Comparison of ENCODE assay signal across 16 cellular contexts in genomic region chr6:1553562-1554088, GRCh38. TPM values are rescaled to one million over a fixed set of nuclear protein-coding genes. Genes with fewer than 3 reads are reported as not detected.
DNase-seq lines count a peak whose midpoint lies in the region; ATAC-seq, FAIRE-seq and TF ChIP-seq lines count a peak whose summit lies in the region.
"Had no signal": no experiment of that assay in that cellular context is flagged by ENCODE, and none has a peak within 500 bp of the region (broad histone marks: within the 10 kb centered on the region; RNA-seq: fewer than 3 reads in every experiment).

No MANE protein-coding gene starts in this region.

- H3K9ac ChIP-seq in BLaER1 (no peak overlapping the region), keratinocyte (ENCODE audit: control insufficient read depth, extremely low read depth, insufficient read depth, low read length) (no peak overlapping the region)

- intact Hi-C loops in CD4-positive, alpha-beta memory T cell (cut with micrococcal nuclease), result no loop called here

- H3K27ac Mint-ChIP-seq in CD4-positive, alpha-beta memory T cell, result peak overlapping the region in 2 of 7 donors; percentile 14 to 70
- peak overlapping the region; percentile 86 for H3K27ac Mint-ChIP-seq in T-helper 17 cell

- H3K9me3 Mint-ChIP-seq in CD4-positive, alpha-beta memory T cell, result peaks cover 0 to 4% (median 0%) of the 10 kb centered on the region in 8 donors

- peaks cover 0 to under 1% of the 10 kb centered on the region in 2 donors for H3K36me3 Mint-ChIP-seq in CD4-positive, alpha-beta memory T cell
- H3K36me3 Mint-ChIP-seq in T-helper 17 cell (ENCODE audit: low read depth), result no peaks in the 10 kb centered on the region

- H3K9me3 ChIP-seq in BLaER1 (peaks cover 11% of the 10 kb centered on the region; the same call in 1 of the 2 replicates), T-helper 17 cell (ENCODE audit: control insufficient read depth, low read length, poor library complexity, severe bottlenecking) (no peaks in the 10 kb centered on the region), keratinocyte (ENCODE audit: control insufficient read depth, low read depth, low read length) (no peaks in the 10 kb centered on the region), WERI-Rb-1 (ENCODE audit: severe bottlenecking) (peaks cover 8% of the 10 kb centered on the region)
- H3K9me3 ChIP-seq in CD4-positive, alpha-beta memory T cell (ENCODE audit: control insufficient read depth in 1 of 2, low read length in 2 of 2), result no peaks in the 10 kb centered on the region

- H3K4me2 ChIP-seq in BLaER1, result peak overlapping the region; percentile 74
- no peak overlapping the region for H3K4me2 ChIP-seq in keratinocyte (ENCODE audit: control insufficient read depth, extremely low read depth, insufficient read depth, low read depth, low read length)

- peaks cover 4 to 7% of the 10 kb centered on the region in 2 donors for H3K27me3 Mint-ChIP-seq in CD4-positive, alpha-beta memory T cell
- H3K27me3 Mint-ChIP-seq in T-helper 17 cell, result peaks cover 14% of the 10 kb centered on the region

- peaks cover 12 to 41% (median 23%) of the 10 kb centered on the region in 4 donors for H3K4me1 Mint-ChIP-seq in CD4-positive, alpha-beta memory T cell
- H3K4me1 Mint-ChIP-seq in T-helper 17 cell, result peaks cover 24% of the 10 kb centered on the region
- H3K4me1 Mint-ChIP-seq: neural crest cell had no signal

- H2AFZ ChIP-seq in keratinocyte (ENCODE audit: control insufficient read depth, low read length), result no peak overlapping the region

- H3K36me3 ChIP-seq in BLaER1 (no peaks in the 10 kb centered on the region), keratinocyte (ENCODE audit: control insufficient read depth in 2 of 2, extremely low read depth in 1 of 2, insufficient read depth in 2 of 2, low read length in 2 of 2) (no peaks in the 10 kb centered on the region), WERI-Rb-1 (no peaks in the 10 kb centered on the region)
- H3K36me3 ChIP-seq in CD4-positive, alpha-beta memory T cell (ENCODE audit: insufficient read depth, low read length), result no peaks in the 10 kb centered on the region

- peaks cover 24% of the 10 kb centered on the region for H3K4me1 ChIP-seq in BLaER1
- peaks cover 27% of the 10 kb centered on the region for H3K4me1 ChIP-seq in CD4-positive, alpha-beta memory T cell (ENCODE audit: insufficient read depth, low read length)
- no peaks in the 10 kb centered on the region for H3K4me1 ChIP-seq in keratinocyte (ENCODE audit: control insufficient read depth, extremely low read depth, insufficient read depth, low read length)

- H3K27ac ChIP-seq in BLaER1, result no peak overlapping the region
- no peak overlapping the region for H3K27ac ChIP-seq in CD4-positive, alpha-beta memory T cell (ENCODE audit: low read depth, low read length)
- H3K27ac ChIP-seq in keratinocyte (ENCODE audit: control insufficient read depth, insufficient read depth, low read length), result no peak overlapping the region
- no peak overlapping the region for H3K27ac ChIP-seq in WERI-Rb-1

- TF ChIP-seq CTCF in keratinocyte (optimal IDR thresholded peaks at IDR 0.05 in 1 of 3, IDR thresholded peaks at IDR 0.05 in 1 of 3, conservative IDR thresholded peaks at IDR 0.05 in 1 of 3; ENCODE audit: extremely low read depth in 1 of 3, insufficient read depth in 2 of 3, low read length in 3 of 3) (no peak), WERI-Rb-1 (IDR thresholded peaks at IDR 0.05; ENCODE audit: low read depth, low read length) (no peak)

- peak overlapping the region in 7 of 8 donors; percentile 84 to 91 (median 89) for H3K4me3 Mint-ChIP-seq in CD4-positive, alpha-beta memory T cell
- H3K4me3 Mint-ChIP-seq in T-helper 17 cell, result peak overlapping the region; percentile 83
- H3K4me3 Mint-ChIP-seq: neural crest cell had no signal

- POLR2A ChIA-PET in CD4-positive, alpha-beta memory T cell (lab: Charles Lee; ENCODE audit: partially characterized antibody), result interaction anchor here (8.1 kb wide), 1 partner anchor 28 kb away, joined by 139 read pairs; no protein-coding TSS in a partner anchor

- no peaks in the 10 kb centered on the region for H3K79me2 ChIP-seq in keratinocyte (ENCODE audit: control insufficient read depth, insufficient read depth, low read length)

- no peak for ATAC-seq in T-helper 17 cell
- ATAC-seq in GM18873 (IDR thresholded peaks at IDR 0.05; ENCODE audit: low FRiP score, unreplicated experiment), result no peak
- ATAC-seq in GM18907 (IDR thresholded peaks at IDR 0.05; ENCODE audit: unreplicated experiment), result no peak
- ATAC-seq: SK-N-SH treated with all-trans-retinoic acid at 6 μM for 48 hours had no signal

- H3K9me1 ChIP-seq in keratinocyte (ENCODE audit: control insufficient read depth, extremely low read depth, insufficient read depth, low read length), result no peaks in the 10 kb centered on the region

- CTCF ChIA-PET in CD4-positive, alpha-beta memory T cell (lab: Charles Lee; ENCODE audit: partially characterized antibody), result interaction anchor here (1.4 to 23.1 kb wide), 5 partner anchors 8 to 30 kb away, joined by 3 to 688 read pairs (median 8); no protein-coding TSS in a partner anchor

- dilution Hi-C loops in keratinocyte (cut with MboI; ENCODE audit: extremely low pct_ligation_motif_present, low sequenced_read_pairs), result no loop called here

- DNase-seq in CD4-positive, alpha-beta memory T cell, result no peak
- DNase-seq in T-helper 17 cell, result no peak
- DNase-seq in keratinocyte (ENCODE audit: low read depth, low spot score), result no peak
- no peak for DNase-seq in NCI-H1417 (lab: John Stamatoyannopoulos, UW)
- DNase-seq in WERI-Rb-1, result no peak
- DNase-seq: activated CD4-positive, CD25-positive, alpha-beta regulatory T cell treated with anti-CD3 and anti-CD28 coated beads, Interleukin-2, amount 50 U/mL, for 72 hours; activated effector memory CD4-positive, alpha-beta T cell treated with anti-CD3 and anti-CD28 coated beads, Interleukin-2, amount 50 U/mL, for 16 hours; caudate nucleus; hypothalamus; NCI-H1105 treated with DMSO at 0.1 percent for 48 hours had no signal

- peak; percentile 5 for FAIRE-seq in keratinocyte (lab: Jason Lieb, UNC)

- H4K20me1 ChIP-seq in BLaER1 (no peaks in the 10 kb centered on the region), keratinocyte (ENCODE audit: control insufficient read depth, extremely low read depth, insufficient read depth, low read length) (no peaks in the 10 kb centered on the region)

- H3K4me3 ChIP-seq in BLaER1, result peak overlapping the region; percentile 63; the same call in 1 of the 2 replicates
- H3K4me3 ChIP-seq in CD4-positive, alpha-beta memory T cell (ENCODE audit: low read length in 2 of 2), result no peak overlapping the region
- H3K4me3 ChIP-seq in keratinocyte (ENCODE audit: control insufficient read depth in 2 of 3, extremely low read depth in 1 of 3, insufficient read depth in 2 of 3, low read depth in 1 of 3, low read length in 3 of 3), result no peak overlapping the region
- no peak overlapping the region; the same call in 1 of the 2 replicates for H3K4me3 ChIP-seq in WERI-Rb-1 (ENCODE audit: low read depth, low read length)

- H3K27me3 ChIP-seq in BLaER1 (no peaks in the 10 kb centered on the region), keratinocyte (ENCODE audit: control insufficient read depth, extremely low read depth, insufficient read depth, low read length) (peaks cover 4% of the 10 kb centered on the region), WERI-Rb-1 (ENCODE audit: insufficient read depth, low read depth, severe bottlenecking) (peaks cover 5% of the 10 kb centered on the region)
- H3K27me3 ChIP-seq in CD4-positive, alpha-beta memory T cell (ENCODE audit: insufficient read depth, low read length), result no peaks in the 10 kb centered on the region

RNA-seq across cellular contexts. Expression of gene FOXC1, which starts 56.1 kb away (rescaled TPM):
- not detected for total RNA-seq in CD4-positive, alpha-beta memory T cell
- polyA plus RNA-seq in CD4-positive, alpha-beta memory T cell, result not detected
- total RNA-seq in T-helper 17 cell, result under 1 TPM in 1 of 2 donors, not detected in 1; 0.21 TPM
- 3.2 to 4.5 TPM (median 4.3 TPM) in 3 replicates for polyA plus RNA-seq in keratinocyte
- 9.0 TPM for polyA plus RNA-seq in keratinocyte (2011; ENCODE audit: low read depth)
- polyA plus RNA-seq in keratinocyte (2011; cell fraction: cytosol; rRNA removed), result 2.7 and 4.5 TPM in 2 replicates
- 5.1 and 6.9 TPM in 2 replicates for polyA plus RNA-seq in keratinocyte (2011; cell fraction: nucleus; rRNA removed)
- polyA plus RNA-seq in keratinocyte (2012; ENCODE audit: low replicate concordance), result 5.0 and 7.0 TPM in 2 replicates
- 2.0 to 3.8 TPM (median 2.1 TPM) in 3 replicates for polyA minus RNA-seq in keratinocyte
- 5.4 TPM for polyA minus RNA-seq in keratinocyte (2011; cell fraction: cytosol; rRNA and poly(A)+ RNA removed)
- polyA minus RNA-seq in keratinocyte (2011; cell fraction: nucleus; rRNA and poly(A)+ RNA removed), result 4.7 and 4.9 TPM in 2 replicates
- total RNA-seq: OCI-LY7 had no signal
